ENCODE assay signal across 1 cellular context in the genomic region with DNA sequence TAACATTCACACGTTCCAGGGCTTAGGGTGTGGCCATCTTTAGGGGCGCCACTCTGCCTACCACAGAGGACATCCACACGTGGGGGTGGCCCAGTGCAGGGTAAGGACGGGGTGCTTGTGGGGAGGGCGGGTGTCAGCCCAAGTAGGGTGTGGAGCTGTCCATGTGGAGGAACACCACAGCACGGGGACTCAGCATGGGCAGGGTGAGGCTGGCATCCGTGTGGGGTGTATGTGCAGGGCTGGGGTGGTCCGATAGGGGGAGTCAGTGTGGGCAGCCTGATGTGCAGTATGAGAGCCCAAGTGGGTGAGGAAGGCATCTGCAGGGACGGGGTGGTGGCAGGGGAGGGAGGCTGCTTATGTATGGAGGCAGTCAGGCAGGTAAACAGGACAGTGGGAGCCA.
A peak's percentile ranks its signal among the peaks of the same experiment; 100 is the strongest.
TF ChIP-seq lines count a peak whose summit lies in the region.

No MANE protein-coding gene starts in this region.

TF ChIP-seq in GM12878, 131 proteins besides CTCF, POLR2A, EP300 and RAD21 (continued from another document):
- TF ChIP-seq, protein P1, sequence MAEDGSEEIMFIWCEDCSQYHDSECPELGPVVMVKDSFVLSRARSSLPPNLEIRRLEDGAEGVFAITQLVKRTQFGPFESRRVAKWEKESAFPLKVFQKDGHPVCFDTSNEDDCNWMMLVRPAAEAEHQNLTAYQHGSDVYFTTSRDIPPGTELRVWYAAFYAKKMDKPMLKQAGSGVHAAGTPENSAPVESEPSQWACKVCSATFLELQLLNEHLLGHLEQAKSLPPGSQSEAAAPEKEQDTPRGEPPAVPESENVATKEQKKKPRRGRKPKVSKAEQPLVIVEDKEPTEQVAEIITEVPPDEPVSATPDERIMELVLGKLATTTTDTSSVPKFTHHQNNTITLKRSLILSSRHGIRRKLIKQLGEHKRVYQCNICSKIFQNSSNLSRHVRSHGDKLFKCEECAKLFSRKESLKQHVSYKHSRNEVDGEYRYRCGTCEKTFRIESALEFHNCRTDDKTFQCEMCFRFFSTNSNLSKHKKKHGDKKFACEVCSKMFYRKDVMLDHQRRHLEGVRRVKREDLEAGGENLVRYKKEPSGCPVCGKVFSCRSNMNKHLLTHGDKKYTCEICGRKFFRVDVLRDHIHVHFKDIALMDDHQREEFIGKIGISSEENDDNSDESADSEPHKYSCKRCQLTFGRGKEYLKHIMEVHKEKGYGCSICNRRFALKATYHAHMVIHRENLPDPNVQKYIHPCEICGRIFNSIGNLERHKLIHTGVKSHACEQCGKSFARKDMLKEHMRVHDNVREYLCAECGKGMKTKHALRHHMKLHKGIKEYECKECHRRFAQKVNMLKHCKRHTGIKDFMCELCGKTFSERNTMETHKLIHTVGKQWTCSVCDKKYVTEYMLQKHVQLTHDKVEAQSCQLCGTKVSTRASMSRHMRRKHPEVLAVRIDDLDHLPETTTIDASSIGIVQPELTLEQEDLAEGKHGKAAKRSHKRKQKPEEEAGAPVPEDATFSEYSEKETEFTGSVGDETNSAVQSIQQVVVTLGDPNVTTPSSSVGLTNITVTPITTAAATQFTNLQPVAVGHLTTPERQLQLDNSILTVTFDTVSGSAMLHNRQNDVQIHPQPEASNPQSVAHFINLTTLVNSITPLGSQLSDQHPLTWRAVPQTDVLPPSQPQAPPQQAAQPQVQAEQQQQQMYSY (CRISPR knock-in tag; IDR thresholded peaks at IDR 0.05): no peak
- TF ChIP-seq POLR2AphosphoS5 (IDR thresholded peaks at IDR 0.05; ENCODE audit: low read length): peak; percentile 48; the same call in 1 of the 2 replicates
- TF ChIP-seq JUND (IDR thresholded peaks at IDR 0.05; ENCODE audit: low read depth, low read length): no peak
